Comparison of ENCODE assay signal across 1 cellular context in genomic region chr11:125890447-125891100, GRCh38.
TF ChIP-seq lines count a peak whose summit lies in the region.

No MANE protein-coding gene starts in this region.

TF ChIP-seq in HCT116, 20 proteins besides CTCF, POLR2A, EP300 and RAD21:
- TF ChIP-seq POLR2AphosphoS5 (IDR thresholded peaks at IDR 0.05; ENCODE audit: low read depth, low read length): no peak
- TF ChIP-seq YY1 (IDR thresholded peaks at IDR 0.05; ENCODE audit: extremely low read depth, insufficient replicate concordance, low read depth, low read length): no peak
- no peak for TF ChIP-seq TCF7L2 (IDR thresholded peaks at IDR 0.05; ENCODE audit: borderline replicate concordance, extremely low read depth, insufficient read depth, insufficient read length)
- no peak for TF ChIP-seq MAX (IDR thresholded peaks at IDR 0.05)
- TF ChIP-seq ZNF274 (IDR thresholded peaks at IDR 0.05; ENCODE audit: low read depth, low read length): no peak
